ENCODE assay signal across 13 cellular contexts in genomic region chr2:63788070-63788469, GRCh38. TPM values are rescaled to one million over a fixed set of nuclear protein-coding genes. Genes with fewer than 3 reads are reported as not detected.
DNase-seq lines count a peak whose midpoint lies in the region; ATAC-seq and TF ChIP-seq lines count a peak whose summit lies in the region.
"Had no signal": no experiment of that assay in that cellular context is flagged by ENCODE, and none has a peak within 500 bp of the region (broad histone marks: within the 10 kb centered on the region; RNA-seq: fewer than 3 reads in every experiment).

No MANE protein-coding gene starts in this region.

- peak overlapping the region; percentile 17 to 38 for H3K27ac ChIP-seq in coronary artery
- H3K27ac ChIP-seq in left lung: no peak overlapping the region
- no peak overlapping the region for H3K27ac ChIP-seq in Karpas-422 (ENCODE audit: low read length)
- H3K27ac ChIP-seq in OCI-LY7 (ENCODE audit: low read depth, low read length, poor library complexity, severe bottlenecking): no peak overlapping the region

- H3K4me1 Mint-ChIP-seq in stimulated activated naive CD8-positive, alpha-beta T cell treated with anti-CD3 and anti-CD28 coated beads, Interleukin-15, amount 100 ng/mL, for 72 hours: peaks cover 14% of the 10 kb centered on the region
- peaks cover 30% of the 10 kb centered on the region for H3K4me1 Mint-ChIP-seq in WTC11

- H3K4me3 Mint-ChIP-seq in stimulated activated naive CD8-positive, alpha-beta T cell treated with anti-CD3 and anti-CD28 coated beads, Interleukin-15, amount 100 ng/mL, for 72 hours: no peak overlapping the region
- no peak overlapping the region for H3K4me3 Mint-ChIP-seq in WTC11
- H3K4me3 Mint-ChIP-seq: type B pancreatic cell had no signal

- H3K9me2 ChIP-seq in Karpas-422 (replicated peaks; ENCODE audit: insufficient read depth, low read length) (no peaks in the 10 kb centered on the region), OCI-LY7 (ENCODE audit: insufficient read depth, low read length) (no peaks in the 10 kb centered on the region)

- no peaks in the 10 kb centered on the region for H3K27me3 ChIP-seq in left lung
- H3K27me3 ChIP-seq in Karpas-422 (ENCODE audit: low read length): no peaks in the 10 kb centered on the region

- no peak overlapping the region for H3K4me2 ChIP-seq in Karpas-422 (ENCODE audit: low read depth, low read length, poor library complexity, severe bottlenecking)
- no peak overlapping the region for H3K4me2 ChIP-seq in OCI-LY7 (ENCODE audit: low read length)

- ATAC-seq in stimulated activated naive CD8-positive, alpha-beta T cell treated with anti-CD3 and anti-CD28 coated beads, Interleukin-15, Interleukin-2, amounts not matched to agents 100 U/mL and 50 U/mL, for 24 hours: peak; percentile 64
- no peak for ATAC-seq in stimulated activated naive CD8-positive, alpha-beta T cell treated with anti-CD3 and anti-CD28 coated beads, Interleukin-15, amount 100 ng/mL, for 72 hours
- ATAC-seq in left lung (peak; percentile 29), GM18502 (IDR thresholded peaks at IDR 0.05; ENCODE audit: poor library complexity, unreplicated experiment) (no peak), WTC11 (no peak)
- ATAC-seq: left colon had no signal

- no TSS peak for BruUV-seq in OCI-LY7 (replicated peaks; lab: Mats Ljungman, UMichigan)

- H3K27ac Mint-ChIP-seq in stimulated activated naive CD8-positive, alpha-beta T cell treated with anti-CD3 and anti-CD28 coated beads, Interleukin-15, amount 100 ng/mL, for 72 hours: no peak overlapping the region
- H3K27ac Mint-ChIP-seq in WTC11: no peak overlapping the region
- H3K27ac Mint-ChIP-seq: type B pancreatic cell had no signal

- H4K20me1 ChIP-seq in Karpas-422 (ENCODE audit: insufficient read depth, low read depth, low read length): no peaks in the 10 kb centered on the region
- no peaks in the 10 kb centered on the region for H4K20me1 ChIP-seq in OCI-LY7 (ENCODE audit: insufficient read depth, low read length)

- CTCF ChIA-PET in OCI-LY7 (lab: Charles Lee; ENCODE audit: unreplicated experiment): no interaction called here
- CTCF ChIA-PET in WTC11 (lab: Charles Lee): no interaction called here

- H2AFZ ChIP-seq in Karpas-422 (ENCODE audit: low read length): no peak overlapping the region
- no peak overlapping the region for H2AFZ ChIP-seq in OCI-LY7 (ENCODE audit: low read length)

- no peak overlapping the region for H3K9ac ChIP-seq in Karpas-422 (ENCODE audit: low read length)

- H3K36me3 Mint-ChIP-seq in WTC11: no peaks in the 10 kb centered on the region
- H3K36me3 Mint-ChIP-seq: type B pancreatic cell had no signal

- H3K9me3 ChIP-seq in left lung (no peaks in the 10 kb centered on the region), Karpas-422 (ENCODE audit: low read length) (no peaks in the 10 kb centered on the region), OCI-LY7 (ENCODE audit: low read length) (no peaks in the 10 kb centered on the region)

- H3K4me1 ChIP-seq in left lung: peaks cover 0 to 14% of the 10 kb centered on the region in 2 donors
- no peaks in the 10 kb centered on the region for H3K4me1 ChIP-seq in Karpas-422 (ENCODE audit: low read length)
- no peaks in the 10 kb centered on the region for H3K4me1 ChIP-seq in OCI-LY7 (ENCODE audit: insufficient read depth, low read length, poor library complexity, severe bottlenecking)

- H3K36me3 ChIP-seq in left lung (no peaks in the 10 kb centered on the region), Karpas-422 (ENCODE audit: insufficient read depth, low read length) (no peaks in the 10 kb centered on the region), OCI-LY7 (ENCODE audit: insufficient read depth, low read length) (no peaks in the 10 kb centered on the region)

- no peaks in the 10 kb centered on the region for H3K27me3 Mint-ChIP-seq in stimulated activated naive CD8-positive, alpha-beta T cell treated with anti-CD3 and anti-CD28 coated beads, Interleukin-15, amount 100 ng/mL, for 72 hours
- H3K27me3 Mint-ChIP-seq in WTC11 (ENCODE audit: low read depth): no peaks in the 10 kb centered on the region; the same call in 1 of the 2 replicates
- H3K27me3 Mint-ChIP-seq: type B pancreatic cell had no signal

- DNase-seq in stimulated activated naive CD8-positive, alpha-beta T cell treated with anti-CD3 and anti-CD28 coated beads, Interleukin-15, Interleukin-2, amounts not matched to agents 100 U/mL and 50 U/mL, for 24 hours: no peak
- no peak for DNase-seq in stimulated activated naive CD8-positive, alpha-beta T cell treated with anti-CD3 and anti-CD28 coated beads, Interleukin-15, amount 100 ng/mL, for 72 hours
- DNase-seq in coronary artery (ENCODE audit: low spot score) (no peak), left lung (no peak), Karpas-422 (no peak), OCI-LY7 (ENCODE audit: low spot score) (no peak), WTC11 (ENCODE audit: low spot score) (no peak)
- DNase-seq: activated naive CD4-positive, alpha-beta T cell; left colon; NCI-H1417 treated with DMSO at 0.1 percent for 48 hours; NCI-H69 had no signal

- POLR2A ChIA-PET in OCI-LY7 (lab: Charles Lee): interaction anchor here (0.7 to 1.0 kb wide), 2 partner anchors 17 to 1592 kb away, joined by 3 read pairs; no protein-coding TSS in a partner anchor
- POLR2A ChIA-PET in WTC11 (lab: Charles Lee): interaction anchor here (0.6 kb wide), 1 partner anchor 56 kb away, joined by 3 read pairs; no protein-coding TSS in a partner anchor

- TF ChIP-seq CTCF in coronary artery (IDR thresholded peaks at IDR 0.05) (no peak), left lung (IDR thresholded peaks at IDR 0.05) (no peak), OCI-LY7 (conservative IDR thresholded peaks at IDR 0.05; ENCODE audit: low read length) (no peak), WTC11 (IDR thresholded peaks at IDR 0.05) (no peak)

- H3K79me2 ChIP-seq in Karpas-422 (ENCODE audit: low read length) (no peaks in the 10 kb centered on the region), OCI-LY7 (ENCODE audit: insufficient read depth, low read depth, low read length) (no peaks in the 10 kb centered on the region)

- H3K4me3 ChIP-seq in coronary artery (no peak overlapping the region), left lung (no peak overlapping the region), Karpas-422 (ENCODE audit: low read length) (no peak overlapping the region), OCI-LY7 (ENCODE audit: low read depth, low read length, poor library complexity, severe bottlenecking) (no peak overlapping the region)

- intact Hi-C loops in left lung (cut with DNase I) (no loop called here), OCI-LY7 (cut with micrococcal nuclease; ENCODE audit: unreplicated experiment) (no loop called here)

- peaks cover 7 to 9% of the 10 kb centered on the region in 2 donors for H3K9me3 Mint-ChIP-seq in stimulated activated naive CD8-positive, alpha-beta T cell treated with anti-CD3 and anti-CD28 coated beads, Interleukin-15, amount 100 ng/mL, for 72 hours
- 0 out of 2 replicates have a peak, but pooled peaks cover 7% of the 10 kb centered on the region for H3K9me3 Mint-ChIP-seq in WTC11
- H3K9me3 Mint-ChIP-seq: type B pancreatic cell had no signal

TF ChIP-seq in WTC11, 78 proteins besides CTCF, POLR2A, EP300 and RAD21:
- TF ChIP-seq SMAD3 (CRISPR knock-in tag; IDR thresholded peaks at IDR 0.05; ENCODE audit: borderline replicate concordance): no peak
- TF ChIP-seq USF1 (CRISPR knock-in tag; IDR thresholded peaks at IDR 0.05): no peak
- TF ChIP-seq MYBL2 (CRISPR knock-in tag; IDR thresholded peaks at IDR 0.05): no peak
- TF ChIP-seq ZNF396 (CRISPR knock-in tag; IDR thresholded peaks at IDR 0.05; ENCODE audit: borderline replicate concordance): no peak
- TF ChIP-seq USF2 (CRISPR knock-in tag; IDR thresholded peaks at IDR 0.05): no peak
- TF ChIP-seq ZNF263 (CRISPR knock-in tag; IDR thresholded peaks at IDR 0.05; ENCODE audit: low read depth): no peak
- no peak for TF ChIP-seq SMAD4 (CRISPR knock-in tag; IDR thresholded peaks at IDR 0.05)
- TF ChIP-seq SOX15 (CRISPR knock-in tag; IDR thresholded peaks at IDR 0.05): no peak
- no peak for TF ChIP-seq ATF6 (CRISPR knock-in tag; IDR thresholded peaks at IDR 0.05)

RNA-seq across cellular contexts. Expression of gene UGP2, which starts 53.6 kb away (rescaled TPM):
- total RNA-seq in left lung (100 to 1,000 TPM; 150 to 165 TPM), OCI-LY7 (2022) (71.4 and 91.4 TPM in 2 replicates), WTC11 (2021) (543 to 626 TPM (median 606 TPM) in 3 replicates)
- total RNA-seq in Karpas-422 (2014; rRNA removed; shearing (Covaris generic); ENCODE audit: low replicate concordance): 77.6 and 101 TPM in 2 replicates
- total RNA-seq in OCI-LY7 (2014; rRNA removed; shearing (Covaris generic)): 53.7 and 56.9 TPM in 2 replicates

Comparison
In these comparisons a context has a peak if more than half of its experiments do, and no peak if none do; other contexts are left out.
1. ATAC-seq: peak in stimulated activated naive CD8-positive, alpha-beta T cell treated with anti-CD3 and anti-CD28 coated beads, Interleukin-15, Interleukin-2, amounts not matched to agents 100 U/mL and 50 U/mL, for 24 hours (single experiment) and left lung (single experiment); none in stimulated activated naive CD8-positive, alpha-beta T cell treated with anti-CD3 and anti-CD28 coated beads, Interleukin-15, amount 100 ng/mL, for 72 hours (single experiment), GM18502 (single experiment) and WTC11 (single experiment).
2. H3K27ac ChIP-seq: peak in coronary artery (2 of 2); none in left lung (0 of 2), Karpas-422 (single experiment) and OCI-LY7 (single experiment).